Comparison of ENCODE assay signal across 8 cellular contexts in the genomic region with DNA sequence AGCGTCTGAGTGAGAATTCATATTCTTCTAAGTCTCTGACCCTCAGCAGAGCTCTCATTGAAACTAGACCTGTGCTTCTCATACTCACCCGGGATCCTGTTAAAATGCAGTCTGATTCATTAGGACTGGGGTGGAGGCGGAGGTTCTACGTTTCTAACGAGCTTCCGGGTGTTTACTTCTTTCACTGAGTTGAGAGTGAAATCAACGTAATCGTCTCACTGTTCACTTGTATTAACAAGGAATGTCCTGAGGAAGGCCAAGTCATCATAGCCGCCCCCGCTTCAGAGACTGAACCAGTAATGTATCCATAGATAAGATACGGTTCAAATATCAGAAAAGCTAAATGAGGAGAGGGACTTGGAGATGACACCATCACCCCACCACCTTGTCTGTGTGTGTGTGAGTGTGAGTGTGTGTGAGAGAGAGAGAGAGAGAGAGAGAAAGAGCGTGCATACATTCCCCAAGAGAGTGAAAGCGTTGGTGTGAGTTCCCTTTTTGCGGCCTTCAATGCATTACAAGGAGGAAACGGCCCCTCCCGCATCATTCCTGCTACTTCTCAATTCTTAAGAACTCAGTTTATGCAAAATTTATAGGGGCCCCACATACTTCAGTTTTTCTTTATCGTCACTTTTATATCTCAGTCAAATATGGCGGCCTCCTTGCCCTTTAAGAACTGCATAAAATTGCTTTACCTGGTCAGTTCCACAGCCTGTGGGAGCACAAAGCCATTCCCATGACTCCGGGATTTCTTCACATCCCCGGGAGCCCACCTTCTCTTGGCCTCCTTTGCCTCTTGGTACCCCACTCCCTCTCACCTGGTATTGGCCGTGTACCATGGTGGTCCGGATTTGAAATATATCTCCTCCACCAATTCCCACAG. TPM values are rescaled to one million over a fixed set of nuclear protein-coding genes. Genes with fewer than 3 reads are reported as not detected.
DNase-seq lines count a peak whose midpoint lies in the region; ATAC-seq and TF ChIP-seq lines count a peak whose summit lies in the region.

No MANE protein-coding gene starts in this region.

- no peak for TF ChIP-seq CTCF in GM13976 (IDR thresholded peaks at IDR 0.05; ENCODE audit: borderline replicate concordance, control extremely low read depth, extremely low read depth, insufficient read depth, missing control alignments)
- no peak for TF ChIP-seq CTCF in Peyer's patch (IDR thresholded peaks at IDR 0.05)
- no peak for TF ChIP-seq CTCF in Calu3 (IDR thresholded peaks at IDR 0.05; ENCODE audit: unreplicated experiment)

- peaks cover 26% of the 10 kb centered on the region for H3K4me1 Mint-ChIP-seq in activated naive CD8-positive, alpha-beta T cell treated with anti-CD3 and anti-CD28 coated beads, Interleukin-2, amount 50 U/mL, for 24 hours
- H3K4me1 Mint-ChIP-seq in Calu3 (ENCODE audit: low read depth, unreplicated experiment) = no peaks in the 10 kb centered on the region

- peak overlapping the region; percentile 76 for H3K4me3 Mint-ChIP-seq in activated naive CD8-positive, alpha-beta T cell treated with anti-CD3 and anti-CD28 coated beads, Interleukin-2, amount 50 U/mL, for 24 hours
- no peak overlapping the region for H3K4me3 Mint-ChIP-seq in Calu3 (ENCODE audit: low read depth, unreplicated experiment)

- peak; percentile 47 for DNase-seq in GM13976 (ENCODE audit: low spot score)
- peak in 2 of 3 donors; percentile 88 to 89 for DNase-seq in Peyer's patch
- peak; percentile 34 for DNase-seq in activated naive CD8-positive, alpha-beta T cell treated with anti-CD3 and anti-CD28 coated beads, Interleukin-2, amount 50 U/mL, for 24 hours
- DNase-seq in stimulated activated CD4-positive, alpha-beta T cell treated with anti-CD3 and anti-CD28 coated beads, Interleukin-1b, Interleukin-23, amount 100 ng/mL, for 24 hours (ENCODE audit: low read depth in 4 of 4, low spot score in 1 of 4) = peak in 3 of 4 experiments; percentile 12 to 33 (median 30)
- no peak for DNase-seq in posterior cingulate gyrus
- DNase-seq in Calu3 = no peak
- no peak for DNase-seq in RKO (ENCODE audit: low spot score)

- CTCF ChIA-PET in Calu3 (lab: Charles Lee) = no interaction called here

- no peaks in the 10 kb centered on the region for H3K36me3 ChIP-seq in Peyer's patch

- in situ Hi-C loops in GM13976 (cut with MboI; ENCODE audit: low sequenced_read_pairs, unreplicated experiment) = no loop called here

- no peaks in the 10 kb centered on the region for H3K27me3 ChIP-seq in Peyer's patch

- no peak for TF ChIP-seq POLR2A in Peyer's patch (IDR thresholded peaks at IDR 0.05)

- H3K27ac Mint-ChIP-seq in activated naive CD8-positive, alpha-beta T cell treated with anti-CD3 and anti-CD28 coated beads, Interleukin-2, amount 50 U/mL, for 24 hours = peak overlapping the region; percentile 91
- H3K27ac Mint-ChIP-seq in Calu3 (ENCODE audit: unreplicated experiment) = no peak overlapping the region

- H3K27ac ChIP-seq in Peyer's patch = peak overlapping the region in 3 of 4 donors; percentile 48 to 82 (median 73)

- H3K27me3 Mint-ChIP-seq in activated naive CD8-positive, alpha-beta T cell treated with anti-CD3 and anti-CD28 coated beads, Interleukin-2, amount 50 U/mL, for 24 hours = no peaks in the 10 kb centered on the region
- H3K27me3 Mint-ChIP-seq in Calu3 (ENCODE audit: unreplicated experiment) = no peaks in the 10 kb centered on the region

- intact Hi-C loops in posterior cingulate gyrus (cut with DNase I) = no loop called here
- intact Hi-C loops in Calu3 (cut with micrococcal nuclease; ENCODE audit: unreplicated experiment) = no loop called here

- H3K36me3 Mint-ChIP-seq in activated naive CD8-positive, alpha-beta T cell treated with anti-CD3 and anti-CD28 coated beads, Interleukin-2, amount 50 U/mL, for 24 hours (ENCODE audit: low read depth) = peaks cover 2% of the 10 kb centered on the region
- no peaks in the 10 kb centered on the region for H3K36me3 Mint-ChIP-seq in Calu3 (ENCODE audit: insufficient read depth, unreplicated experiment)

- peak; percentile 89 for ATAC-seq in HG02759 (IDR thresholded peaks at IDR 0.05; ENCODE audit: unreplicated experiment)
- peak; percentile 92 for ATAC-seq in activated naive CD8-positive, alpha-beta T cell treated with anti-CD3 and anti-CD28 coated beads, Interleukin-2, amount 50 U/mL, for 24 hours

- H3K9me3 Mint-ChIP-seq in activated naive CD8-positive, alpha-beta T cell treated with anti-CD3 and anti-CD28 coated beads, Interleukin-2, amount 50 U/mL, for 24 hours = no peaks in the 10 kb centered on the region
- no peaks in the 10 kb centered on the region for H3K9me3 Mint-ChIP-seq in Calu3 (ENCODE audit: low read depth, unreplicated experiment)

- peak overlapping the region in 3 of 4 donors; percentile 6 to 33 (median 23) for H3K4me3 ChIP-seq in Peyer's patch

- no peaks in the 10 kb centered on the region for H3K9me3 ChIP-seq in Peyer's patch

- H3K4me1 ChIP-seq in Peyer's patch = peaks cover 0 to 3% (median 0%) of the 10 kb centered on the region in 4 donors

- no TSS peak for BruUV-seq in Calu3 (replicated peaks; lab: Mats Ljungman, UMichigan)

RNA-seq across cellular contexts. Expression of gene KMO, which starts 19.8 kb away (rescaled TPM):
- total RNA-seq in Peyer's patch = 10 to 100 TPM in 1 of 4 donors, under 1 TPM in 2, not detected in 1; 0.13 to 32.2 (median 0.70) TPM
- 0.85 TPM in 1 of 2 replicates, not detected in the other for total RNA-seq in Calu3 (2022)

RNA-seq across cellular contexts. Expression of gene FH, which starts 32.4 kb away (rescaled TPM):
- total RNA-seq in Peyer's patch (10 to 100 TPM; 29.7 to 91.3 (median 56.1) TPM), Calu3 (2022) (82.6 and 112 TPM in 2 replicates)

Comparison
In these comparisons a context has a peak if more than half of its experiments do, and no peak if none do; other contexts are left out.
1. DNase-seq: peak in GM13976 (single experiment), Peyer's patch (2 of 3), activated naive CD8-positive, alpha-beta T cell treated with anti-CD3 and anti-CD28 coated beads, Interleukin-2, amount 50 U/mL, for 24 hours (single experiment) and stimulated activated CD4-positive, alpha-beta T cell treated with anti-CD3 and anti-CD28 coated beads, Interleukin-1b, Interleukin-23, amount 100 ng/mL, for 24 hours (3 of 4); none in posterior cingulate gyrus (0 of 10), Calu3 (single experiment) and RKO (single experiment).